In the genomic region with DNA sequence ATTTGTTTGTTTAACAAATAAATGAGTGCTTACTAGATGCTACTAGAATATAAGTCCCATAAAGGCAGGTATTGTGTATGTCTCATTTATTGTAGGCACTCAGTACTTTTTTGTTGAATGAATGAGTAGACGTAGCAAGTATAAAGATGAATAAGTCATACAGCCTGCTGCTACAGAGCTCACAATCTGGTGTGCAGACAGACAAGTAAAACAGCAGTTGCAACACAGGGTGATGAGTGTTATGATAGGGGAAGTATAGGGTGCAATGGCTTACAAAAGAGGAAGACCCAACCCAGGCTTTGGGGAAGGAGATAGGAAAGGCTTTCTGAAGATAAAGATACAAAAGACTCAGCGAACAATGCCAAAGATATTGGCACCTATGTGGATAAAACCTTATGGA, we compare ENCODE assay signal across 22 cellular contexts. TPM values are rescaled to one million over a fixed set of nuclear protein-coding genes. Genes with fewer than 3 reads are reported as not detected.
DNase-seq lines count a peak whose midpoint lies in the region; ATAC-seq and TF ChIP-seq lines count a peak whose summit lies in the region.
"Had no signal": no experiment of that assay in that cellular context is flagged by ENCODE, and none has a peak within 500 bp of the region (broad histone marks: within the 10 kb centered on the region; RNA-seq: fewer than 3 reads in every experiment).

No MANE protein-coding gene starts in this region.

- 70 to 82% (median 81%) methylated on average over 2 of the region's 2 CpGs for WGBS in stomach, 5 donors

- H3K9me3 ChIP-seq in left ventricle myocardium inferior (replicated peaks) (no peaks in the 10 kb centered on the region), T-helper 17 cell (ENCODE audit: control insufficient read depth, low read length, poor library complexity, severe bottlenecking) (no peaks in the 10 kb centered on the region), left lung (no peaks in the 10 kb centered on the region), upper lobe of right lung (no peaks in the 10 kb centered on the region), stomach (no peaks in the 10 kb centered on the region)
- H3K9me3 ChIP-seq: A549, heart right ventricle, transverse colon had no signal

- H3K4me3 Mint-ChIP-seq in T-helper 17 cell, result no peak overlapping the region
- H3K4me3 Mint-ChIP-seq: CD4-positive, CD25-positive, alpha-beta regulatory T cell; nephron progenitor cell; T-helper 2 cell treated with Interferon-gamma antibody and Interleukin-4, amounts not matched to agents 5 μg/mL and 100 μg/mL, for 36 hours had no signal

- no peaks in the 10 kb centered on the region for H3K4me1 Mint-ChIP-seq in T-helper 17 cell
- H3K4me1 Mint-ChIP-seq: CD4-positive, CD25-positive, alpha-beta regulatory T cell had no signal

- no peak overlapping the region for H3K4me3 ChIP-seq in left ventricle myocardium inferior
- no peak overlapping the region for H3K4me3 ChIP-seq in left lung
- no peak overlapping the region for H3K4me3 ChIP-seq in upper lobe of right lung
- H3K4me3 ChIP-seq in stomach, result no peak overlapping the region
- H3K4me3 ChIP-seq: A549, heart right ventricle, transverse colon had no signal

- intact Hi-C loops in left ventricle myocardium inferior (cut with micrococcal nuclease) (no loop called here), left cardiac atrium (cut with DNase I) (no loop called here), left lung (cut with DNase I) (no loop called here), upper lobe of right lung (cut with DNase I) (no loop called here), stomach (cut with DNase I; ENCODE audit: low total_unique reads) (no loop called here)

- H3K4me1 ChIP-seq in left ventricle myocardium inferior, result peaks cover 33% of the 10 kb centered on the region
- peaks cover 4 to 15% of the 10 kb centered on the region in 2 donors for H3K4me1 ChIP-seq in left lung
- peaks cover 15% of the 10 kb centered on the region for H3K4me1 ChIP-seq in upper lobe of right lung
- peaks cover 8 to 51% (median 31%) of the 10 kb centered on the region in 4 donors for H3K4me1 ChIP-seq in stomach

- H3K27me3 ChIP-seq in left ventricle myocardium inferior (ENCODE audit: low read depth) (no peaks in the 10 kb centered on the region), left lung (no peaks in the 10 kb centered on the region), upper lobe of right lung (no peaks in the 10 kb centered on the region), stomach (no peaks in the 10 kb centered on the region)
- H3K27me3 ChIP-seq: heart right ventricle, transverse colon had no signal

- H3K27me3 Mint-ChIP-seq in T-helper 17 cell, result peaks cover 13% of the 10 kb centered on the region
- H3K27me3 Mint-ChIP-seq: CD4-positive, CD25-positive, alpha-beta regulatory T cell had no signal

- H3K36me3 ChIP-seq in left ventricle myocardium inferior, result no peaks in the 10 kb centered on the region
- no peaks in the 10 kb centered on the region for H3K36me3 ChIP-seq in left lung
- H3K36me3 ChIP-seq in upper lobe of right lung, result no peaks in the 10 kb centered on the region
- no peaks in the 10 kb centered on the region for H3K36me3 ChIP-seq in stomach
- H3K36me3 ChIP-seq: heart right ventricle, transverse colon had no signal

- H3K27ac ChIP-seq in left ventricle myocardium inferior (replicated peaks), result peak overlapping the region; percentile 42
- no peak overlapping the region for H3K27ac ChIP-seq in left lung
- H3K27ac ChIP-seq in upper lobe of right lung, result no peak overlapping the region
- H3K27ac ChIP-seq in stomach, result no peak overlapping the region
- H3K27ac ChIP-seq: transverse colon had no signal

- DNase-seq in left ventricle myocardium inferior (no peak), left cardiac atrium (no peak), T-helper 17 cell (no peak), left lung (no peak), upper lobe of right lung (no peak), stomach (no peak)
- no peak for DNase-seq in effector CD4-positive, alpha-beta T cell
- no peak for DNase-seq in stimulated activated CD4-positive, alpha-beta T cell treated with anti-CD3 and anti-CD28 coated beads, Interleukin-2, amount 100 ng/mL, for 24 hours
- DNase-seq: activated effector memory CD4-positive, alpha-beta T cell treated with anti-CD3 and anti-CD28 coated beads, Interleukin-2, amount 50 U/mL, for 16 hours; CD4-positive, CD25-positive, alpha-beta regulatory T cell; effector memory CD4-positive, alpha-beta T cell; GOT3; heart right ventricle; mesendoderm; NCI-H187; nephron progenitor cell; NK-92 treated with Interleukin-12 subunit alpha and Interleukin-12 subunit beta, amount 100 ng/mL, for 24 hours; SHP77 treated with DMSO at 0.1 percent for 48 hours; stimulated activated CD4-positive, alpha-beta T cell treated with anti-CD3 and anti-CD28 coated beads, Interleukin-12 subunit alpha, Interleukin-12 subunit beta, amount 100 ng/mL, for 4 hours; transverse colon had no signal

- no peak for TF ChIP-seq POLR2A in stomach (IDR thresholded peaks at IDR 0.05)

- H3K27ac Mint-ChIP-seq in T-helper 17 cell, result no peak overlapping the region
- H3K27ac Mint-ChIP-seq: CD4-positive, CD25-positive, alpha-beta regulatory T cell; nephron progenitor cell; T-helper 2 cell treated with Interferon-gamma antibody and Interleukin-4, amounts not matched to agents 5 μg/mL and 100 μg/mL, for 36 hours had no signal

- ATAC-seq in left cardiac atrium, result no peak
- ATAC-seq in T-helper 17 cell, result peak; percentile 39
- peak; percentile 31 for ATAC-seq in left lung
- peak; percentile 72 for ATAC-seq in upper lobe of right lung
- ATAC-seq: A549 had no signal

- TF ChIP-seq CTCF in left ventricle myocardium inferior (IDR thresholded peaks at IDR 0.05; ENCODE audit: borderline replicate concordance) (no peak), left lung (IDR thresholded peaks at IDR 0.05) (no peak), upper lobe of right lung (IDR thresholded peaks at IDR 0.05) (no peak), stomach (IDR thresholded peaks at IDR 0.05) (no peak)

- TF ChIP-seq EP300 in stomach (IDR thresholded peaks at IDR 0.05), result no peak

- H3K36me3 Mint-ChIP-seq in T-helper 17 cell (ENCODE audit: low read depth), result no peaks in the 10 kb centered on the region
- H3K36me3 Mint-ChIP-seq: CD4-positive, CD25-positive, alpha-beta regulatory T cell had no signal

RNA-seq across cellular contexts. Expression of a gene that starts 47.7 kb away (rescaled TPM):
- total RNA-seq in left ventricle myocardium inferior, result 376 TPM
- 100 to 1,000 TPM in 1 of 2 donors, 10 to 100 TPM in 1; 56.2 to 179 TPM for total RNA-seq in left cardiac atrium
- under 1 TPM in 1 of 2 donors, not detected in 1; 0.60 TPM for total RNA-seq in T-helper 17 cell
- total RNA-seq in left lung, result 10 to 100 TPM; 11.7 to 20.3 TPM
- 12.4 TPM for total RNA-seq in upper lobe of right lung
- 10 to 100 TPM; 35.6 to 62.0 (median 46.9) TPM for total RNA-seq in stomach
- polyA plus RNA-seq in stomach, result 10 to 100 TPM; 20.8 to 23.2 (median 23.1) TPM

Comparison
In these comparisons a context has a peak if more than half of its experiments do, and no peak if none do; other contexts are left out.
1. ATAC-seq: peak in T-helper 17 cell (single experiment), left lung (single experiment) and upper lobe of right lung (single experiment); none in left cardiac atrium (0 of 2).